In the genomic region with DNA sequence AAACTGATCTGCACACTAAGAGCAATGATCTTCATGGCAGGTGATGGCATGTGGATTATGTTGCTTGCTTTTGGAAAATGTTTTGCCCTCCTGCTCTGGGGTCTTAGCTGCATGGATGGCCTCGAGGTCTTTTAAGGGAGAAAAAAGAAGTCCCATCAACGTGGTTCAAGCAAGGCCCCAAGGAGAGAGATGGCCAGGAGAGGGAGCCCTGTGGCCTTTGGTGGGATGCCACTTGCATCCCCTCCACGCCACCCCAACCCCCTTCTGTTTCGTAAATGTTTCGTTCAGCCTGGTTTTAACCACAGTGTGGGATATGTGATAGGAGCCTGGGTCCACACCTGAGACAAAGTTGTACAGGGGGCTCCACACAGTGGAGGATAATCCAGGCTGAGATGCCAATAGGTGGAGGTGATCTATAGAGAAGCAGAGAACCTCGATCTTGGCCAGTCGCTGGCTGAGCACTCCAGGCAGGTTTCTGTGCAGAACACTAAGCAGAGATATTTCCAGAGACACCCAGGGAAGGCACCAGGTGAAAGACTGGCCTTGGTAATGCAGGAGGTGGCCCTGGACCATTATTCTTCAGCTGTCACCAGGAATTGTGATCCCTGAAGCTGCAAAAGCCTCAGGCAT, we compare ENCODE assay signal across 1 cellular context.
TF ChIP-seq lines count a peak whose summit lies in the region.

No MANE protein-coding gene starts in this region.

TF ChIP-seq in GM23338, 12 proteins besides CTCF, POLR2A, EP300 and RAD21 (continued from another document):
- TF ChIP-seq, protein P1, sequence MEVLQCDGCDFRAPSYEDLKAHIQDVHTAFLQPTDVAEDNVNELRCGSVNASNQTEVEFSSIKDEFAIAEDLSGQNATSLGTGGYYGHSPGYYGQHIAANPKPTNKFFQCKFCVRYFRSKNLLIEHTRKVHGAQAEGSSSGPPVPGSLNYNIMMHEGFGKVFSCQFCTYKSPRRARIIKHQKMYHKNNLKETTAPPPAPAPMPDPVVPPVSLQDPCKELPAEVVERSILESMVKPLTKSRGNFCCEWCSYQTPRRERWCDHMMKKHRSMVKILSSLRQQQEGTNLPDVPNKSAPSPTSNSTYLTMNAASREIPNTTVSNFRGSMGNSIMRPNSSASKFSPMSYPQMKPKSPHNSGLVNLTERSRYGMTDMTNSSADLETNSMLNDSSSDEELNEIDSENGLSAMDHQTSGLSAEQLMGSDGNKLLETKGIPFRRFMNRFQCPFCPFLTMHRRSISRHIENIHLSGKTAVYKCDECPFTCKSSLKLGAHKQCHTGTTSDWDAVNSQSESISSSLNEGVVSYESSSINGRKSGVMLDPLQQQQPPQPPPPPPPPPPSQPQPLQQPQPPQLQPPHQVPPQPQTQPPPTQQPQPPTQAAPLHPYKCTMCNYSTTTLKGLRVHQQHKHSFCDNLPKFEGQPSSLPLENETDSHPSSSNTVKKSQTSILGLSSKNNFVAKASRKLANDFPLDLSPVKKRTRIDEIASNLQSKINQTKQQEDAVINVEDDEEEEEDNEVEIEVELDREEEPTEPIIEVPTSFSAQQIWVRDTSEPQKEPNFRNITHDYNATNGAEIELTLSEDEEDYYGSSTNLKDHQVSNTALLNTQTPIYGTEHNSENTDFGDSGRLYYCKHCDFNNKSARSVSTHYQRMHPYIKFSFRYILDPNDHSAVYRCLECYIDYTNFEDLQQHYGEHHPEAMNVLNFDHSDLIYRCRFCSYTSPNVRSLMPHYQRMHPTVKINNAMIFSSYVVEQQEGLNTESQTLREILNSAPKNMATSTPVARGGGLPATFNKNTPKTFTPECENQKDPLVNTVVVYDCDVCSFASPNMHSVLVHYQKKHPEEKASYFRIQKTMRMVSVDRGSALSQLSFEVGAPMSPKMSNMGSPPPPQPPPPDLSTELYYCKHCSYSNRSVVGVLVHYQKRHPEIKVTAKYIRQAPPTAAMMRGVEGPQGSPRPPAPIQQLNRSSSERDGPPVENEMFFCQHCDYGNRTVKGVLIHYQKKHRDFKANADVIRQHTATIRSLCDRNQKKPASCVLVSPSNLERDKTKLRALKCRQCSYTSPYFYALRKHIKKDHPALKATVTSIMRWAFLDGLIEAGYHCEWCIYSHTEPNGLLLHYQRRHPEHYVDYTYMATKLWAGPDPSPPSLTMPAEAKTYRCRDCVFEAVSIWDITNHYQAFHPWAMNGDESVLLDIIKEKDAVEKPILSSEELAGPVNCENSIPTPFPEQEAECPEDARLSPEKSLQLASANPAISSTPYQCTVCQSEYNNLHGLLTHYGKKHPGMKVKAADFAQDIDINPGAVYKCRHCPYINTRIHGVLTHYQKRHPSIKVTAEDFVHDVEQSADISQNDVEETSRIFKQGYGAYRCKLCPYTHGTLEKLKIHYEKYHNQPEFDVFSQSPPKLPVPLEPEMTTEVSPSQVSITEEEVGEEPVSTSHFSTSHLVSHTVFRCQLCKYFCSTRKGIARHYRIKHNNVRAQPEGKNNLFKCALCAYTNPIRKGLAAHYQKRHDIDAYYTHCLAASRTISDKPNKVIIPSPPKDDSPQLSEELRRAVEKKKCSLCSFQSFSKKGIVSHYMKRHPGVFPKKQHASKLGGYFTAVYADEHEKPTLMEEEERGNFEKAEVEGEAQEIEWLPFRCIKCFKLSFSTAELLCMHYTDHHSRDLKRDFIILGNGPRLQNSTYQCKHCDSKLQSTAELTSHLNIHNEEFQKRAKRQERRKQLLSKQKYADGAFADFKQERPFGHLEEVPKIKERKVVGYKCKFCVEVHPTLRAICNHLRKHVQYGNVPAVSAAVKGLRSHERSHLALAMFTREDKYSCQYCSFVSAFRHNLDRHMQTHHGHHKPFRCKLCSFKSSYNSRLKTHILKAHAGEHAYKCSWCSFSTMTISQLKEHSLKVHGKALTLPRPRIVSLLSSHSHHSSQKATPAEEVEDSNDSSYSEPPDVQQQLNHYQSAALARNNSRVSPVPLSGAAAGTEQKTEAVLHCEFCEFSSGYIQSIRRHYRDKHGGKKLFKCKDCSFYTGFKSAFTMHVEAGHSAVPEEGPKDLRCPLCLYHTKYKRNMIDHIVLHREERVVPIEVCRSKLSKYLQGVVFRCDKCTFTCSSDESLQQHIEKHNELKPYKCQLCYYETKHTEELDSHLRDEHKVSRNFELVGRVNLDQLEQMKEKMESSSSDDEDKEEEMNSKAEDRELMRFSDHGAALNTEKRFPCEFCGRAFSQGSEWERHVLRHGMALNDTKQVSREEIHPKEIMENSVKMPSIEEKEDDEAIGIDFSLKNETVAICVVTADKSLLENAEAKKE (CRISPR knock-in tag; IDR thresholded peaks at IDR 0.05): no peak
- TF ChIP-seq EZH2 (IDR thresholded peaks at IDR 0.05; ENCODE audit: low read depth, unreplicated experiment) (no peak), NANOG (IDR thresholded peaks at IDR 0.05; ENCODE audit: borderline replicate concordance) (no peak), JUNB (IDR thresholded peaks at IDR 0.05; ENCODE audit: unreplicated experiment) (no peak)
TF ChIP-seq in GM23338: peak in this region for 0.
